1 cellular context compared by ENCODE assay signal in the genomic region with DNA sequence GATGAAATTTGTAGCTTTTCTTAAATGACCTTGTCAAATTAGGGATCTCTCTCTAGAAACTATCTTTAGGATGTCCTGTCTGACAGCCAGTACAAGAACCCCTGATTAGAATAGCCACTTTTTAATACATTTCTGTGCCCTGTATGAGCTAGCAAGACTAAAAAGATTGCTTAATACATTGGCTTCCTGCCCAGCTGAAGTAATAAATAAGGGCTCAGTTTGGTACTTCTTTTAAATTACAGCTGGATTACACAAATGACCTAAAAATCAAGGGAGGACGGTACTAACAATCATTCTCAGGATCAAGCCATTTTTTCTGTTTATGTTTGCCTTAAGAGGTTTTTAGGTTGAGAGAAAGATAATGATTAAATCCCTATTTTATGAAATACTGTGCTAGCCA.
TF ChIP-seq lines count a peak whose summit lies in the region.

No MANE protein-coding gene starts in this region.

TF ChIP-seq in IMR-90, 13 proteins besides CTCF, POLR2A, EP300 and RAD21 (continued from another document):
- TF ChIP-seq BHLHE40 (IDR thresholded peaks at IDR 0.05; ENCODE audit: low read depth, low read length) = no peak
TF ChIP-seq in IMR-90: peak in this region for 1.
